Comparison of ENCODE assay signal across 1 cellular context in genomic region chr15:22838292-22839042, GRCh38.
TF ChIP-seq lines count a peak whose summit lies in the region.

NIPA2 (plus strand) TSS chr15:22838666; CDS start chr15:22851732, 13,066 bp downstream.

TF ChIP-seq in HepG2, 621 proteins besides CTCF, POLR2A, EP300 and RAD21 (continued from another document and continues in another):
- TF ChIP-seq ZBTB40 (IDR thresholded peaks at IDR 0.05) (no peak), ZBTB40 (CRISPR knock-in tag; IDR thresholded peaks at IDR 0.05) (peak; percentile 73), MAX (IDR thresholded peaks at IDR 0.05) (peak; percentile 50; the same call in 1 of the 2 replicates), NR3C1 (CRISPR knock-in tag; IDR thresholded peaks at IDR 0.05) (no peak), ARHGAP35 (CRISPR knock-in tag; IDR thresholded peaks at IDR 0.05; ENCODE audit: borderline replicate concordance) (peak; percentile 75; the same call in 1 of the 2 replicates), ZNF343 (CRISPR knock-in tag; IDR thresholded peaks at IDR 0.05) (no peak), MATR3 (CRISPR knock-in tag; IDR thresholded peaks at IDR 0.05) (no peak), ZNF33A (CRISPR knock-in tag; IDR thresholded peaks at IDR 0.05; ENCODE audit: borderline replicate concordance) (no peak), SMC3 (IDR thresholded peaks at IDR 0.05; ENCODE audit: low read length) (no peak), MTF2 (CRISPR knock-in tag; IDR thresholded peaks at IDR 0.05; ENCODE audit: borderline replicate concordance) (no peak), MXI1 (IDR thresholded peaks at IDR 0.05; ENCODE audit: borderline replicate concordance, low read depth, low read length) (peak; percentile 86; the same call in 2 of the 3 replicates), ZBTB8A (CRISPR knock-in tag; IDR thresholded peaks at IDR 0.05; ENCODE audit: borderline replicate concordance, low read depth) (no peak), HES4 (CRISPR knock-in tag; IDR thresholded peaks at IDR 0.05; ENCODE audit: borderline replicate concordance) (0 out of 2 replicates have a peak, but pooled peaks have one; percentile 27), GATAD2A (CRISPR knock-in tag; IDR thresholded peaks at IDR 0.05) (no peak; the same call in 1 of the 2 replicates), FLYWCH1 (CRISPR knock-in tag; IDR thresholded peaks at IDR 0.05) (no peak), ZNF510 (CRISPR knock-in tag; IDR thresholded peaks at IDR 0.05; ENCODE audit: low read depth) (no peak), ZNF142 (CRISPR knock-in tag; IDR thresholded peaks at IDR 0.05) (no peak), MLXIP (CRISPR knock-in tag; IDR thresholded peaks at IDR 0.05; ENCODE audit: borderline replicate concordance) (no peak), SYNCRIP (IDR thresholded peaks at IDR 0.05; ENCODE audit: insufficient read depth, low read depth, low read length) (no peak), SSRP1 (CRISPR knock-in tag; IDR thresholded peaks at IDR 0.05) (no peak), TARDBP (CRISPR knock-in tag; IDR thresholded peaks at IDR 0.05) (peak; percentile 33; the same call in 1 of the 2 replicates), FOXM1 (CRISPR knock-in tag; IDR thresholded peaks at IDR 0.05) (no peak), ZFP36L2 (CRISPR knock-in tag; IDR thresholded peaks at IDR 0.05) (no peak)
- TF ChIP-seq, protein P1, sequence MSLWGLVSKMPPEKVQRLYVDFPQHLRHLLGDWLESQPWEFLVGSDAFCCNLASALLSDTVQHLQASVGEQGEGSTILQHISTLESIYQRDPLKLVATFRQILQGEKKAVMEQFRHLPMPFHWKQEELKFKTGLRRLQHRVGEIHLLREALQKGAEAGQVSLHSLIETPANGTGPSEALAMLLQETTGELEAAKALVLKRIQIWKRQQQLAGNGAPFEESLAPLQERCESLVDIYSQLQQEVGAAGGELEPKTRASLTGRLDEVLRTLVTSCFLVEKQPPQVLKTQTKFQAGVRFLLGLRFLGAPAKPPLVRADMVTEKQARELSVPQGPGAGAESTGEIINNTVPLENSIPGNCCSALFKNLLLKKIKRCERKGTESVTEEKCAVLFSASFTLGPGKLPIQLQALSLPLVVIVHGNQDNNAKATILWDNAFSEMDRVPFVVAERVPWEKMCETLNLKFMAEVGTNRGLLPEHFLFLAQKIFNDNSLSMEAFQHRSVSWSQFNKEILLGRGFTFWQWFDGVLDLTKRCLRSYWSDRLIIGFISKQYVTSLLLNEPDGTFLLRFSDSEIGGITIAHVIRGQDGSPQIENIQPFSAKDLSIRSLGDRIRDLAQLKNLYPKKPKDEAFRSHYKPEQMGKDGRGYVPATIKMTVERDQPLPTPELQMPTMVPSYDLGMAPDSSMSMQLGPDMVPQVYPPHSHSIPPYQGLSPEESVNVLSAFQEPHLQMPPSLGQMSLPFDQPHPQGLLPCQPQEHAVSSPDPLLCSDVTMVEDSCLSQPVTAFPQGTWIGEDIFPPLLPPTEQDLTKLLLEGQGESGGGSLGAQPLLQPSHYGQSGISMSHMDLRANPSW (CRISPR knock-in tag; IDR thresholded peaks at IDR 0.05; ENCODE audit: borderline replicate concordance) = no peak; the same call in 1 of the 2 replicates
- TF ChIP-seq, protein P2, sequence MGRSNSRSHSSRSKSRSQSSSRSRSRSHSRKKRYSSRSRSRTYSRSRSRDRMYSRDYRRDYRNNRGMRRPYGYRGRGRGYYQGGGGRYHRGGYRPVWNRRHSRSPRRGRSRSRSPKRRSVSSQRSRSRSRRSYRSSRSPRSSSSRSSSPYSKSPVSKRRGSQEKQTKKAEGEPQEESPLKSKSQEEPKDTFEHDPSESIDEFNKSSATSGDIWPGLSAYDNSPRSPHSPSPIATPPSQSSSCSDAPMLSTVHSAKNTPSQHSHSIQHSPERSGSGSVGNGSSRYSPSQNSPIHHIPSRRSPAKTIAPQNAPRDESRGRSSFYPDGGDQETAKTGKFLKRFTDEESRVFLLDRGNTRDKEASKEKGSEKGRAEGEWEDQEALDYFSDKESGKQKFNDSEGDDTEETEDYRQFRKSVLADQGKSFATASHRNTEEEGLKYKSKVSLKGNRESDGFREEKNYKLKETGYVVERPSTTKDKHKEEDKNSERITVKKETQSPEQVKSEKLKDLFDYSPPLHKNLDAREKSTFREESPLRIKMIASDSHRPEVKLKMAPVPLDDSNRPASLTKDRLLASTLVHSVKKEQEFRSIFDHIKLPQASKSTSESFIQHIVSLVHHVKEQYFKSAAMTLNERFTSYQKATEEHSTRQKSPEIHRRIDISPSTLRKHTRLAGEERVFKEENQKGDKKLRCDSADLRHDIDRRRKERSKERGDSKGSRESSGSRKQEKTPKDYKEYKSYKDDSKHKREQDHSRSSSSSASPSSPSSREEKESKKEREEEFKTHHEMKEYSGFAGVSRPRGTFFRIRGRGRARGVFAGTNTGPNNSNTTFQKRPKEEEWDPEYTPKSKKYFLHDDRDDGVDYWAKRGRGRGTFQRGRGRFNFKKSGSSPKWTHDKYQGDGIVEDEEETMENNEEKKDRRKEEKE (IDR thresholded peaks at IDR 0.05) = no peak
- TF ChIP-seq, protein P3, sequence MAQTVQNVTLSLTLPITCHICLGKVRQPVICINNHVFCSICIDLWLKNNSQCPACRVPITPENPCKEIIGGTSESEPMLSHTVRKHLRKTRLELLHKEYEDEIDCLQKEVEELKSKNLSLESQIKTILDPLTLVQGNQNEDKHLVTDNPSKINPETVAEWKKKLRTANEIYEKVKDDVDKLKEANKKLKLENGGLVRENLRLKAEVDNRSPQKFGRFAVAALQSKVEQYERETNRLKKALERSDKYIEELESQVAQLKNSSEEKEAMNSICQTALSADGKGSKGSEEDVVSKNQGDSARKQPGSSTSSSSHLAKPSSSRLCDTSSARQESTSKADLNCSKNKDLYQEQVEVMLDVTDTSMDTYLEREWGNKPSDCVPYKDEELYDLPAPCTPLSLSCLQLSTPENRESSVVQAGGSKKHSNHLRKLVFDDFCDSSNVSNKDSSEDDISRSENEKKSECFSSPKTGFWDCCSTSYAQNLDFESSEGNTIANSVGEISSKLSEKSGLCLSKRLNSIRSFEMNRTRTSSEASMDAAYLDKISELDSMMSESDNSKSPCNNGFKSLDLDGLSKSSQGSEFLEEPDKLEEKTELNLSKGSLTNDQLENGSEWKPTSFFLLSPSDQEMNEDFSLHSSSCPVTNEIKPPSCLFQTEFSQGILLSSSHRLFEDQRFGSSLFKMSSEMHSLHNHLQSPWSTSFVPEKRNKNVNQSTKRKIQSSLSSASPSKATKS (CRISPR knock-in tag; IDR thresholded peaks at IDR 0.05) = no peak; the same call in 1 of the 2 replicates
